16 cellular contexts compared by ENCODE assay signal in the genomic region with DNA sequence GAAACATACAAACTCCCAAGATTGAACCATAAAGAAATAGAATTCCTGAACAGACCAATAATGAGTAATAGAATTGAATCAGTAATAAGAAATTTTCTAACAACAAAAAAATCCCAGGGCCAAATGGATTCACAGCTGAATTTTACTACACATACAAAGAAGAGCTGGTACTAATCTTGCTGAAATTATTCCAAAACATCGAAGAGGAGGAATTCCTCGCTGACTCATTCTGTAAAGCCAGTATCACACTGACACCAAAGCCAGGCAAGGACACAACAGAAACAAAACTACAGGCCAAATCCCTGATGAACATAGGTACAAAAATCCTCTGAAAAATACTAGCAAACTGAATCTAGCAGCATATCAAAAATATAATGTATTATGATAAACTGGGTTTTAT.
"Had no signal": no experiment of that assay in that cellular context is flagged by ENCODE, and none has a peak within 500 bp of the region (broad histone marks: within the 10 kb centered on the region; RNA-seq: fewer than 3 reads in every experiment).

No MANE protein-coding gene starts in this region.

- H3K4me3 Mint-ChIP-seq: endodermal cell; mesothelial cell of epicardium; neural progenitor cell; stimulated activated naive CD8-positive, alpha-beta T cell treated with anti-CD3 and anti-CD28 coated beads, Interleukin-15, Interleukin-2, amounts not matched to agents 100 ng/mL and 50 ng/mL, for 24 hours had no signal

- H3K27ac ChIP-seq: cardiac muscle cell, neural progenitor cell, ovary, spleen, suprapubic skin had no signal

- H3K27me3 Mint-ChIP-seq: stimulated activated naive CD8-positive, alpha-beta T cell treated with anti-CD3 and anti-CD28 coated beads, Interleukin-15, Interleukin-2, amounts not matched to agents 100 ng/mL and 50 ng/mL, for 24 hours had no signal

- H3K27ac Mint-ChIP-seq: endodermal cell; mesothelial cell of epicardium; neural progenitor cell; stimulated activated naive CD8-positive, alpha-beta T cell treated with anti-CD3 and anti-CD28 coated beads, Interleukin-15, Interleukin-2, amounts not matched to agents 100 ng/mL and 50 ng/mL, for 24 hours had no signal

- H3K9me3 ChIP-seq: ovary, suprapubic skin had no signal

- H3K27me3 ChIP-seq: cardiac muscle cell, neural progenitor cell, ovary, spleen, suprapubic skin had no signal

- ATAC-seq: activated CD4-positive, CD25-positive, alpha-beta regulatory T cell treated with anti-CD3 and anti-CD28 coated beads, Interleukin-2, amount 50 U/mL, for 24 hours; sciatic nerve had no signal

- H3K4me1 ChIP-seq: neural progenitor cell, spleen, suprapubic skin had no signal

- H3K4me2 ChIP-seq: neural progenitor cell had no signal

- H3K36me3 ChIP-seq: cardiac muscle cell, neural progenitor cell, ovary, spleen, suprapubic skin had no signal

- H3K4me1 Mint-ChIP-seq: endodermal cell, mesothelial cell of epicardium had no signal

- DNase-seq: activated CD4-positive, alpha-beta T cell treated with anti-CD3 and anti-CD28 coated beads, Interleukin-2, amount 50 U/mL, for 1 hour; activated CD8-positive, alpha-beta memory T cell treated with anti-CD3 and anti-CD28 coated beads for 24 hours; aorta; endodermal cell; islet precursor cell; ovary; spleen; trophoblast cell had no signal

- H3K36me3 Mint-ChIP-seq: mesothelial cell of epicardium had no signal

- H2AFZ ChIP-seq: neural progenitor cell had no signal

- H3K4me3 ChIP-seq: cardiac muscle cell, lung, neural progenitor cell, ovary, spleen, suprapubic skin had no signal
